1 cellular context compared by ENCODE assay signal in the genomic region with DNA sequence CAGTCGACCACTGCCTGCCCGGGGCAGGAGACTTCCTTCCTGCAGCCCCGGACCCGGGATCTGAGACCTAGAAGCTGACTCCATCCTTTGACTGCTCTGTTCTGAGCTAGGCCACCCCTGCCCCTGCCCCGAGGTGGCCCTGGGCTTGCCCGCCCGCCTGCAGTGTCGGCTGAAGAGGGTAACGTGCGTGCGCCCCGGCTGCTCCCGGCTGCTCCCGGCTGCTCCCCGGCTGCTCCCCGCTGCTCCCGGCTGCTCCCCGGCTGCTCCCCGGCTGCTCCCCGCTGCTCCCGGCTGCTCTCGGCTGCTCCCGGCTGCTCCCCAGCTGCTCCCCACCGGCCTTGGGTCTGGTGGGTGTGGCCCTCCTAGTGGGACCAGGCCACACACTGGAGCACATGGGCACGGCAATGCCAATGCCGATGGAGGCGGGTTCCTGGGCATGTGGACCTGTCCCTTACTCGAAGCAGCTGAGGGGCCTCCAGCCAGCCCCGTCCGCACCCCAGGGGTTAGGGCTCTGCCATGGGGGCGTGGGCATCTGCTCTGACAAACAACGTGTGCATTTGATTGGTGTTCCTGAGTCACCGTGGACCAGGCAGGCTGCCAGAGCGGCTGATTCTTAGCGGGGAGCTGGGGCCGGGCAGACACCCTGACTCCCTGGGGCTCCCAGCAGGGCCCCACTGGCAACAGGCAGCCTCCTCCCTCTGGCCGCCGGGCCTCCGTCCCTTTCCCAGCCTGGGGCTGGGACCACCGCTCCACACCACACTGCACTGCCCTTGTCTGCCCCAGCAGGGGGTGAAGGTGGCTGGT.
TF ChIP-seq lines count a peak whose summit lies in the region.

No MANE protein-coding gene starts in this region.

TF ChIP-seq in HepG2, 621 proteins besides CTCF, POLR2A, EP300 and RAD21 (continued from another document and continues in another):
- TF ChIP-seq, protein P1, sequence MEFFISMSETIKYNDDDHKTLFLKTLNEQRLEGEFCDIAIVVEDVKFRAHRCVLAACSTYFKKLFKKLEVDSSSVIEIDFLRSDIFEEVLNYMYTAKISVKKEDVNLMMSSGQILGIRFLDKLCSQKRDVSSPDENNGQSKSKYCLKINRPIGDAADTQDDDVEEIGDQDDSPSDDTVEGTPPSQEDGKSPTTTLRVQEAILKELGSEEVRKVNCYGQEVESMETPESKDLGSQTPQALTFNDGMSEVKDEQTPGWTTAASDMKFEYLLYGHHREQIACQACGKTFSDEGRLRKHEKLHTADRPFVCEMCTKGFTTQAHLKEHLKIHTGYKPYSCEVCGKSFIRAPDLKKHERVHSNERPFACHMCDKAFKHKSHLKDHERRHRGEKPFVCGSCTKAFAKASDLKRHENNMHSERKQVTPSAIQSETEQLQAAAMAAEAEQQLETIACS (CRISPR knock-in tag; IDR thresholded peaks at IDR 0.05): 0 out of 2 replicates have a peak, but pooled peaks have one; percentile 29
- TF ChIP-seq SRSF1 (optimal IDR thresholded peaks at IDR 0.05; ENCODE audit: low read depth, low read length): peak; percentile 93
- TF ChIP-seq SOX6 (IDR thresholded peaks at IDR 0.05): no peak
- TF ChIP-seq SOX6 (CRISPR knock-in tag; IDR thresholded peaks at IDR 0.05): no peak
- TF ChIP-seq, protein P2, sequence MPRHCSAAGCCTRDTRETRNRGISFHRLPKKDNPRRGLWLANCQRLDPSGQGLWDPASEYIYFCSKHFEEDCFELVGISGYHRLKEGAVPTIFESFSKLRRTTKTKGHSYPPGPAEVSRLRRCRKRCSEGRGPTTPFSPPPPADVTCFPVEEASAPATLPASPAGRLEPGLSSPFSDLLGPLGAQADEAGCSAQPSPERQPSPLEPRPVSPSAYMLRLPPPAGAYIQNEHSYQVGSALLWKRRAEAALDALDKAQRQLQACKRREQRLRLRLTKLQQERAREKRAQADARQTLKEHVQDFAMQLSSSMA (CRISPR knock-in tag; IDR thresholded peaks at IDR 0.05): 0 out of 2 replicates have a peak, but pooled peaks have one; percentile 38
- 0 out of 2 replicates have a peak, but pooled peaks have one; percentile 32 for TF ChIP-seq ZFP82 (CRISPR knock-in tag; IDR thresholded peaks at IDR 0.05; ENCODE audit: borderline replicate concordance)
- TF ChIP-seq, protein P3, sequence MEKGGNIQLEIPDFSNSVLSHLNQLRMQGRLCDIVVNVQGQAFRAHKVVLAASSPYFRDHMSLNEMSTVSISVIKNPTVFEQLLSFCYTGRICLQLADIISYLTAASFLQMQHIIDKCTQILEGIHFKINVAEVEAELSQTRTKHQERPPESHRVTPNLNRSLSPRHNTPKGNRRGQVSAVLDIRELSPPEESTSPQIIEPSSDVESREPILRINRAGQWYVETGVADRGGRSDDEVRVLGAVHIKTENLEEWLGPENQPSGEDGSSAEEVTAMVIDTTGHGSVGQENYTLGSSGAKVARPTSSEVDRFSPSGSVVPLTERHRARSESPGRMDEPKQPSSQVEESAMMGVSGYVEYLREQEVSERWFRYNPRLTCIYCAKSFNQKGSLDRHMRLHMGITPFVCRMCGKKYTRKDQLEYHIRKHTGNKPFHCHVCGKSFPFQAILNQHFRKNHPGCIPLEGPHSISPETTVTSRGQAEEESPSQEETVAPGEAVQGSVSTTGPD (CRISPR knock-in tag; IDR thresholded peaks at IDR 0.05): no peak
- TF ChIP-seq, protein P4, sequence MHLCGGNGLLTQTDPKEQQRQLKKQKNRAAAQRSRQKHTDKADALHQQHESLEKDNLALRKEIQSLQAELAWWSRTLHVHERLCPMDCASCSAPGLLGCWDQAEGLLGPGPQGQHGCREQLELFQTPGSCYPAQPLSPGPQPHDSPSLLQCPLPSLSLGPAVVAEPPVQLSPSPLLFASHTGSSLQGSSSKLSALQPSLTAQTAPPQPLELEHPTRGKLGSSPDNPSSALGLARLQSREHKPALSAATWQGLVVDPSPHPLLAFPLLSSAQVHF (CRISPR knock-in tag; IDR thresholded peaks at IDR 0.05): peak; percentile 57; the same call in 1 of the 2 replicates
- TF ChIP-seq ZSCAN22 (CRISPR knock-in tag; IDR thresholded peaks at IDR 0.05): peak; percentile 94
- TF ChIP-seq, protein P5, sequence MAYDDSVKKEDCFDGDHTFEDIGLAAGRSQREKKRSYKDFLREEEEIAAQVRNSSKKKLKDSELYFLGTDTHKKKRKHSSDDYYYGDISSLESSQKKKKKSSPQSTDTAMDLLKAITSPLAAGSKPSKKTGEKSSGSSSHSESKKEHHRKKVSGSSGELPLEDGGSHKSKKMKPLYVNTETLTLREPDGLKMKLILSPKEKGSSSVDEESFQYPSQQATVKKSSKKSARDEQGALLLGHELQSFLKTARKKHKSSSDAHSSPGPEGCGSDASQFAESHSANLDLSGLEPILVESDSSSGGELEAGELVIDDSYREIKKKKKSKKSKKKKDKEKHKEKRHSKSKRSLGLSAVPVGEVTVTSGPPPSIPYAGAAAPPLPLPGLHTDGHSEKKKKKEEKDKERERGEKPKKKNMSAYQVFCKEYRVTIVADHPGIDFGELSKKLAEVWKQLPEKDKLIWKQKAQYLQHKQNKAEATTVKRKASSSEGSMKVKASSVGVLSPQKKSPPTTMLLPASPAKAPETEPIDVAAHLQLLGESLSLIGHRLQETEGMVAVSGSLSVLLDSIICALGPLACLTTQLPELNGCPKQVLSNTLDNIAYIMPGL (CRISPR knock-in tag; IDR thresholded peaks at IDR 0.05; ENCODE audit: borderline replicate concordance in 1 of 2, low read depth in 1 of 2): peak; percentile 35 to 46; a peak in 3 of 4 replicates
- TF ChIP-seq, protein P6, sequence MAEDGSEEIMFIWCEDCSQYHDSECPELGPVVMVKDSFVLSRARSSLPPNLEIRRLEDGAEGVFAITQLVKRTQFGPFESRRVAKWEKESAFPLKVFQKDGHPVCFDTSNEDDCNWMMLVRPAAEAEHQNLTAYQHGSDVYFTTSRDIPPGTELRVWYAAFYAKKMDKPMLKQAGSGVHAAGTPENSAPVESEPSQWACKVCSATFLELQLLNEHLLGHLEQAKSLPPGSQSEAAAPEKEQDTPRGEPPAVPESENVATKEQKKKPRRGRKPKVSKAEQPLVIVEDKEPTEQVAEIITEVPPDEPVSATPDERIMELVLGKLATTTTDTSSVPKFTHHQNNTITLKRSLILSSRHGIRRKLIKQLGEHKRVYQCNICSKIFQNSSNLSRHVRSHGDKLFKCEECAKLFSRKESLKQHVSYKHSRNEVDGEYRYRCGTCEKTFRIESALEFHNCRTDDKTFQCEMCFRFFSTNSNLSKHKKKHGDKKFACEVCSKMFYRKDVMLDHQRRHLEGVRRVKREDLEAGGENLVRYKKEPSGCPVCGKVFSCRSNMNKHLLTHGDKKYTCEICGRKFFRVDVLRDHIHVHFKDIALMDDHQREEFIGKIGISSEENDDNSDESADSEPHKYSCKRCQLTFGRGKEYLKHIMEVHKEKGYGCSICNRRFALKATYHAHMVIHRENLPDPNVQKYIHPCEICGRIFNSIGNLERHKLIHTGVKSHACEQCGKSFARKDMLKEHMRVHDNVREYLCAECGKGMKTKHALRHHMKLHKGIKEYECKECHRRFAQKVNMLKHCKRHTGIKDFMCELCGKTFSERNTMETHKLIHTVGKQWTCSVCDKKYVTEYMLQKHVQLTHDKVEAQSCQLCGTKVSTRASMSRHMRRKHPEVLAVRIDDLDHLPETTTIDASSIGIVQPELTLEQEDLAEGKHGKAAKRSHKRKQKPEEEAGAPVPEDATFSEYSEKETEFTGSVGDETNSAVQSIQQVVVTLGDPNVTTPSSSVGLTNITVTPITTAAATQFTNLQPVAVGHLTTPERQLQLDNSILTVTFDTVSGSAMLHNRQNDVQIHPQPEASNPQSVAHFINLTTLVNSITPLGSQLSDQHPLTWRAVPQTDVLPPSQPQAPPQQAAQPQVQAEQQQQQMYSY (CRISPR knock-in tag; IDR thresholded peaks at IDR 0.05): 0 out of 2 replicates have a peak, but pooled peaks have one; percentile 31
- TF ChIP-seq ZNF839 (CRISPR knock-in tag; IDR thresholded peaks at IDR 0.05; ENCODE audit: borderline replicate concordance): no peak
- TF ChIP-seq ZNF790 (CRISPR knock-in tag; IDR thresholded peaks at IDR 0.05; ENCODE audit: borderline replicate concordance): 0 out of 2 replicates have a peak, but pooled peaks have one; percentile 23
- TF ChIP-seq ZNF672 (CRISPR knock-in tag; IDR thresholded peaks at IDR 0.05): no peak
- TF ChIP-seq NCOA2 (CRISPR knock-in tag; IDR thresholded peaks at IDR 0.05): peak; percentile 55; the same call in 1 of the 2 replicates
- TF ChIP-seq ZNF24 (IDR thresholded peaks at IDR 0.05): no peak
- TF ChIP-seq GATAD2A (CRISPR knock-in tag; IDR thresholded peaks at IDR 0.05): no peak
- TF ChIP-seq, protein P7, sequence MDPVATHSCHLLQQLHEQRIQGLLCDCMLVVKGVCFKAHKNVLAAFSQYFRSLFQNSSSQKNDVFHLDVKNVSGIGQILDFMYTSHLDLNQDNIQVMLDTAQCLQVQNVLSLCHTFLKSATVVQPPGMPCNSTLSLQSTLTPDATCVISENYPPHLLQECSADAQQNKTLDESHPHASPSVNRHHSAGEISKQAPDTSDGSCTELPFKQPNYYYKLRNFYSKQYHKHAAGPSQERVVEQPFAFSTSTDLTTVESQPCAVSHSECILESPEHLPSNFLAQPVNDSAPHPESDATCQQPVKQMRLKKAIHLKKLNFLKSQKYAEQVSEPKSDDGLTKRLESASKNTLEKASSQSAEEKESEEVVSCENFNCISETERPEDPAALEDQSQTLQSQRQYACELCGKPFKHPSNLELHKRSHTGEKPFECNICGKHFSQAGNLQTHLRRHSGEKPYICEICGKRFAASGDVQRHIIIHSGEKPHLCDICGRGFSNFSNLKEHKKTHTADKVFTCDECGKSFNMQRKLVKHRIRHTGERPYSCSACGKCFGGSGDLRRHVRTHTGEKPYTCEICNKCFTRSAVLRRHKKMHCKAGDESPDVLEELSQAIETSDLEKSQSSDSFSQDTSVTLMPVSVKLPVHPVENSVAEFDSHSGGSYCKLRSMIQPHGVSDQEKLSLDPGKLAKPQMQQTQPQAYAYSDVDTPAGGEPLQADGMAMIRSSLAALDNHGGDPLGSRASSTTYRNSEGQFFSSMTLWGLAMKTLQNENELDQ (CRISPR knock-in tag; IDR thresholded peaks at IDR 0.05; ENCODE audit: borderline replicate concordance): 0 out of 2 replicates have a peak, but pooled peaks have one; percentile 22
- TF ChIP-seq, protein P8, sequence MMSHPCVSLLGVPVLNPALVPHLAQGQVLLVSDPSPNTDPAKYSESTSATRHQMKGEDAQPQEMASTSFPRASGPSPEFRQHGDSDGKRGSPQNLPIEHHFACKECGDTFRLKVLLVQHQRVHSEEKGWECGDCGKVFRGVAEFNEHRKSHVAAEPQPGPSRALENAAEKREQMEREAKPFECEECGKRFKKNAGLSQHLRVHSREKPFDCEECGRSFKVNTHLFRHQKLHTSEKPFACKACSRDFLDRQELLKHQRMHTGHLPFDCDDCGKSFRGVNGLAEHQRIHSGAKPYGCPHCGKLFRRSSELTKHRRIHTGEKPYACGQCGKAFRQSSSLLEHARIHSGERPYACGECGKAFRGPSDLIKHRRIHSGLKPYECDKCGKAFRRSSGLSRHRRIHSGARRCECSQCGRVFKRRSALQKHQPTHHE (CRISPR knock-in tag; IDR thresholded peaks at IDR 0.05; ENCODE audit: borderline replicate concordance): peak; percentile 93
- TF ChIP-seq MIER3 (CRISPR knock-in tag; IDR thresholded peaks at IDR 0.05; ENCODE audit: borderline replicate concordance): no peak; the same call in 1 of the 2 replicates
- TF ChIP-seq, protein P9, sequence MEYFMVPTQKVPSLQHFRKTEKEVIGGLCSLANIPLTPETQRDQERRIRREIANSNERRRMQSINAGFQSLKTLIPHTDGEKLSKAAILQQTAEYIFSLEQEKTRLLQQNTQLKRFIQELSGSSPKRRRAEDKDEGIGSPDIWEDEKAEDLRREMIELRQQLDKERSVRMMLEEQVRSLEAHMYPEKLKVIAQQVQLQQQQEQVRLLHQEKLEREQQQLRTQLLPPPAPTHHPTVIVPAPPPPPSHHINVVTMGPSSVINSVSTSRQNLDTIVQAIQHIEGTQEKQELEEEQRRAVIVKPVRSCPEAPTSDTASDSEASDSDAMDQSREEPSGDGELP (IDR thresholded peaks at IDR 0.05; ENCODE audit: borderline replicate concordance, low read depth): 0 out of 2 replicates have a peak, but pooled peaks have one; percentile 15
- no peak for TF ChIP-seq ZFP62 (CRISPR knock-in tag; IDR thresholded peaks at IDR 0.05)
- TF ChIP-seq, protein P10, sequence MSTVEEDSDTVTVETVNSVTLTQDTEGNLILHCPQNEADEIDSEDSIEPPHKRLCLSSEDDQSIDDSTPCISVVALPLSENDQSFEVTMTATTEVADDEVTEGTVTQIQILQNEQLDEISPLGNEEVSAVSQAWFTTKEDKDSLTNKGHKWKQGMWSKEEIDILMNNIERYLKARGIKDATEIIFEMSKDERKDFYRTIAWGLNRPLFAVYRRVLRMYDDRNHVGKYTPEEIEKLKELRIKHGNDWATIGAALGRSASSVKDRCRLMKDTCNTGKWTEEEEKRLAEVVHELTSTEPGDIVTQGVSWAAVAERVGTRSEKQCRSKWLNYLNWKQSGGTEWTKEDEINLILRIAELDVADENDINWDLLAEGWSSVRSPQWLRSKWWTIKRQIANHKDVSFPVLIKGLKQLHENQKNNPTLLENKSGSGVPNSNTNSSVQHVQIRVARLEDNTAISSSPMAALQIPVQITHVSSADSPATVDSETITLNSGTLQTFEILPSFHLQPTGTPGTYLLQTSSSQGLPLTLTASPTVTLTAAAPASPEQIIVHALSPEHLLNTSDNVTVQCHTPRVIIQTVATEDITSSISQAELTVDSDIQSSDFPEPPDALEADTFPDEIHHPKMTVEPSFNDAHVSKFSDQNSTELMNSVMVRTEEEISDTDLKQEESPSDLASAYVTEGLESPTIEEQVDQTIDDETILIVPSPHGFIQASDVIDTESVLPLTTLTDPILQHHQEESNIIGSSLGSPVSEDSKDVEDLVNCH (CRISPR knock-in tag; IDR thresholded peaks at IDR 0.05): no peak
- TF ChIP-seq TBP (CRISPR knock-in tag; IDR thresholded peaks at IDR 0.05): no peak
- TF ChIP-seq JDP2 (CRISPR knock-in tag; IDR thresholded peaks at IDR 0.05; ENCODE audit: borderline replicate concordance): no peak
- 0 out of 2 replicates have a peak, but pooled peaks have one; percentile 4 for TF ChIP-seq FOXA3 (CRISPR knock-in tag; IDR thresholded peaks at IDR 0.05)
- no peak for TF ChIP-seq ATAD3A (CRISPR knock-in tag; IDR thresholded peaks at IDR 0.05)
- TF ChIP-seq, protein P11, sequence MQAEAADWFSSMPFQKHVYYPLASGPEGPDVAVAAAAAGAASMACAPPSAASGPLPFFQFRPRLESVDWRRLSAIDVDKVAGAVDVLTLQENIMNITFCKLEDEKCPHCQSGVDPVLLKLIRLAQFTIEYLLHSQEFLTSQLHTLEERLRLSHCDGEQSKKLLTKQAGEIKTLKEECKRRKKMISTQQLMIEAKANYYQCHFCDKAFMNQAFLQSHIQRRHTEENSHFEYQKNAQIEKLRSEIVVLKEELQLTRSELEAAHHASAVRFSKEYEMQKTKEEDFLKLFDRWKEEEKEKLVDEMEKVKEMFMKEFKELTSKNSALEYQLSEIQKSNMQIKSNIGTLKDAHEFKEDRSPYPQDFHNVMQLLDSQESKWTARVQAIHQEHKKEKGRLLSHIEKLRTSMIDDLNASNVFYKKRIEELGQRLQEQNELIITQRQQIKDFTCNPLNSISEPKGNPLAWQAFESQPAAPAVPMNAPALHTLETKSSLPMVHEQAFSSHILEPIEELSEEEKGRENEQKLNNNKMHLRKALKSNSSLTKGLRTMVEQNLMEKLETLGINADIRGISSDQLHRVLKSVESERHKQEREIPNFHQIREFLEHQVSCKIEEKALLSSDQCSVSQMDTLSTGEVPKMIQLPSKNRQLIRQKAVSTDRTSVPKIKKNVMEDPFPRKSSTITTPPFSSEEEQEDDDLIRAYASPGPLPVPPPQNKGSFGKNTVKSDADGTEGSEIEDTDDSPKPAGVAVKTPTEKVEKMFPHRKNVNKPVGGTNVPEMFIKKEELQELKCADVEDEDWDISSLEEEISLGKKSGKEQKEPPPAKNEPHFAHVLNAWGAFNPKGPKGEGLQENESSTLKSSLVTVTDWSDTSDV (CRISPR knock-in tag; IDR thresholded peaks at IDR 0.05): peak; percentile 90; the same call in 1 of the 2 replicates
- TF ChIP-seq POLR2AphosphoS2 (IDR thresholded peaks at IDR 0.05; ENCODE audit: low read depth, low read length): no peak
- peak; percentile 79; the same call in 1 of the 2 replicates for TF ChIP-seq ZNF607 (CRISPR knock-in tag; IDR thresholded peaks at IDR 0.05; ENCODE audit: borderline replicate concordance)
- TF ChIP-seq ZNF83 (CRISPR knock-in tag; IDR thresholded peaks at IDR 0.05; ENCODE audit: borderline replicate concordance): no peak
- TF ChIP-seq CC2D1A (CRISPR knock-in tag; IDR thresholded peaks at IDR 0.05): no peak
